In genomic region chr5:10750909-10751308, GRCh38 we compare ENCODE assay signal across 23 cellular contexts. TPM values are rescaled to one million over a fixed set of nuclear protein-coding genes. Genes with fewer than 3 reads are reported as not detected.
DNase-seq lines count a peak whose midpoint lies in the region; ATAC-seq, FAIRE-seq and TF ChIP-seq lines count a peak whose summit lies in the region.
"Had no signal": no experiment of that assay in that cellular context is flagged by ENCODE, and none has a peak within 500 bp of the region (broad histone marks: within the 10 kb centered on the region; RNA-seq: fewer than 3 reads in every experiment).

No MANE protein-coding gene starts in this region.

- no peak overlapping the region for H3K9ac ChIP-seq in mammary epithelial cell (ENCODE audit: insufficient read depth, low read length)

- no peaks in the 10 kb centered on the region for H3K4me1 Mint-ChIP-seq in MCF 10A (ENCODE audit: insufficient read depth, unreplicated experiment)
- peaks cover 3% of the 10 kb centered on the region for H3K4me1 Mint-ChIP-seq in activated T-helper 2 cell treated with anti-CD3 and anti-CD28 coated beads, Interferon-gamma antibody, Interleukin-2, Interleukin-4, amounts not matched to agents 10 μg/mL and 5 μg/mL and 100 μg/mL, durations not matched to agents 14 hours and 24 hours and 36 hours (ENCODE audit: low read depth)

- DNase-seq in MCF 10A (ENCODE audit: unreplicated experiment) (no peak), mammary epithelial cell (no peak), body of pancreas (no peak), pancreas (no peak), AG20443 (ENCODE audit: low spot score) (no peak), ecto neural progenitor cell (ENCODE audit: low spot score) (no peak)
- DNase-seq in activated T-helper 2 cell treated with anti-CD3 and anti-CD28 coated beads, Interferon-gamma antibody, Interleukin-2, Interleukin-4, amounts not matched to agents 10 μg/mL and 5 μg/mL and 100 μg/mL, durations not matched to agents 14 hours and 24 hours and 36 hours (ENCODE audit: low spot score) = no peak
- DNase-seq: BE2C; CD4-positive, alpha-beta T cell; HCEC 1CT; KBM-7; MM.1S; NCI-H2029; NCI-H446 treated with DMSO at 0.1 percent for 48 hours; NCI-H526; Right ventricle myocardium superior; RPMI8226 had no signal

- H3K27me3 ChIP-seq in mammary epithelial cell (ENCODE audit: insufficient read depth, low read length) (no peaks in the 10 kb centered on the region), body of pancreas (no peaks in the 10 kb centered on the region), pancreas (no peaks in the 10 kb centered on the region)
- H3K27me3 ChIP-seq: BE2C, SJSA1 had no signal

- BruUV-seq in MCF 10A (replicated peaks; lab: Mats Ljungman, UMichigan) = no TSS peak
- no TSS peak for BruUV-seq in mammary epithelial cell (replicated peaks; lab: Mats Ljungman, UMichigan)

- 100% methylated on average over 3 of the region's 3 CpGs for WGBS in mammary epithelial cell (ENCODE audit: low coverage, missing lambda C conversion rate)
- 13 to 24% methylated on average over 3 of the region's 3 CpGs for WGBS in body of pancreas, 2 donors
- WGBS in pancreas, 2 donors = 12 to 13% methylated on average over 3 of the region's 3 CpGs

- H4K20me1 ChIP-seq in mammary epithelial cell (ENCODE audit: insufficient read depth, low read length) = no peaks in the 10 kb centered on the region

- no peak overlapping the region for H3K4me3 Mint-ChIP-seq in MCF 10A (ENCODE audit: unreplicated experiment)
- no peak overlapping the region for H3K4me3 Mint-ChIP-seq in activated T-helper 2 cell treated with anti-CD3 and anti-CD28 coated beads, Interferon-gamma antibody, Interleukin-2, Interleukin-4, amounts not matched to agents 10 μg/mL and 5 μg/mL and 100 μg/mL, durations not matched to agents 14 hours and 24 hours and 36 hours (ENCODE audit: low read depth)
- H3K4me3 Mint-ChIP-seq: CD4-positive, alpha-beta T cell had no signal

- in situ Hi-C loops in mammary epithelial cell (cut with MboI; ENCODE audit: low sequenced_read_pairs in 2 of 2) = no loop called here

- H3K36me3 ChIP-seq in mammary epithelial cell (ENCODE audit: insufficient read depth, low read length) = peaks cover 15% of the 10 kb centered on the region
- H3K36me3 ChIP-seq in body of pancreas (replicated peaks in 1 of 2; ENCODE audit: insufficient read depth in 1 of 2, low read depth in 2 of 2) = peaks cover 0 to 1% of the 10 kb centered on the region in 2 donors
- peaks cover 0 to 2% (median 0%) of the 10 kb centered on the region in 3 donors for H3K36me3 ChIP-seq in pancreas

- peak overlapping the region; percentile 57 for H3K27ac Mint-ChIP-seq in MCF 10A (ENCODE audit: low read depth, unreplicated experiment)
- no peak overlapping the region for H3K27ac Mint-ChIP-seq in activated T-helper 2 cell treated with anti-CD3 and anti-CD28 coated beads, Interferon-gamma antibody, Interleukin-2, Interleukin-4, amounts not matched to agents 10 μg/mL and 5 μg/mL and 100 μg/mL, durations not matched to agents 14 hours and 24 hours and 36 hours
- H3K27ac Mint-ChIP-seq: CD4-positive, alpha-beta T cell had no signal

- H3K36me3 Mint-ChIP-seq in MCF 10A (ENCODE audit: insufficient read depth, unreplicated experiment) = peaks cover 38% of the 10 kb centered on the region
- peaks cover 40% of the 10 kb centered on the region for H3K36me3 Mint-ChIP-seq in activated T-helper 2 cell treated with anti-CD3 and anti-CD28 coated beads, Interferon-gamma antibody, Interleukin-2, Interleukin-4, amounts not matched to agents 10 μg/mL and 5 μg/mL and 100 μg/mL, durations not matched to agents 14 hours and 24 hours and 36 hours (ENCODE audit: low read depth)

- H3K4me2 ChIP-seq in mammary epithelial cell (ENCODE audit: insufficient read depth, low read depth, low read length) = no peak overlapping the region

- TF ChIP-seq POLR2A in body of pancreas (IDR thresholded peaks at IDR 0.05) = no peak

- H2AFZ ChIP-seq in mammary epithelial cell (ENCODE audit: low read depth, low read length) = no peak overlapping the region

- intact Hi-C loops in MCF 10A (cut with micrococcal nuclease) (no loop called here), mammary epithelial cell (cut with micrococcal nuclease) (no loop called here), body of pancreas (cut with DNase I) (loop anchor here (10.0 kb wide), 1 partner anchor 46 kb away; no protein-coding TSS in a partner anchor), pancreas (cut with DNase I) (loop anchor here in 1 of 3 donors (10.0 kb wide), 1 partner anchor 46 kb away; no protein-coding TSS in a partner anchor)
- intact Hi-C loops in activated T-helper 2 cell treated with anti-CD3 and anti-CD28 coated beads, Interferon-gamma antibody, Interleukin-2, Interleukin-4, amounts not matched to agents 10 μg/mL and 5 μg/mL and 100 μg/mL, durations not matched to agents 14 hours and 24 hours and 36 hours (cut with micrococcal nuclease) = no loop called here

- ATAC-seq in body of pancreas (no peak), pancreas (no peak), HG03354 (IDR thresholded peaks at IDR 0.05; ENCODE audit: poor library complexity, severe bottlenecking, unreplicated experiment) (no peak)

- POLR2A ChIA-PET in MCF 10A (lab: Yijun Ruan, JAX) = no interaction called here

- dilution Hi-C loops in mammary epithelial cell (cut with HindIII; ENCODE audit: low sequenced_read_pairs) = no loop called here

- H3K27ac ChIP-seq in mammary epithelial cell (ENCODE audit: insufficient read depth, low read depth, low read length) (no peak overlapping the region), body of pancreas (peak overlapping the region in 3 of 4 donors; percentile 60 to 91 (median 85)), pancreas (peak overlapping the region in 3 of 4 donors; percentile 15 to 92 (median 82))
- H3K27ac ChIP-seq: 22Rv1, SJSA1 had no signal

- FAIRE-seq in pancreas (lab: Jason Lieb, UNC) = no peak
- FAIRE-seq: G401.6, GM12891, H1 had no signal

- no peak for TF ChIP-seq CTCF in MCF 10A (IDR thresholded peaks at IDR 0.05; ENCODE audit: unreplicated experiment)
- no peak for TF ChIP-seq CTCF in mammary epithelial cell (conservative IDR thresholded peaks at IDR 0.05 in 1 of 2, IDR thresholded peaks at IDR 0.05 in 1 of 2; ENCODE audit: extremely low read depth in 1 of 2, insufficient read depth in 1 of 2, low read depth in 1 of 2, low read length in 2 of 2)
- no peak for TF ChIP-seq CTCF in body of pancreas (IDR thresholded peaks at IDR 0.05)
- TF ChIP-seq CTCF in pancreas (IDR thresholded peaks at IDR 0.05) = no peak

- CTCF ChIA-PET in MCF 10A (lab: Yijun Ruan, JAX) = interaction anchor here (1.2 kb wide), 1 partner anchor 225 kb away, joined by 3 read pairs; no protein-coding TSS in a partner anchor
- CTCF ChIA-PET in mammary epithelial cell (lab: Charles Lee; ENCODE audit: low non-redundant PET) = no interaction called here

- H3K27me3 Mint-ChIP-seq in MCF 10A (ENCODE audit: insufficient read depth, unreplicated experiment) = no peaks in the 10 kb centered on the region
- no peaks in the 10 kb centered on the region for H3K27me3 Mint-ChIP-seq in activated T-helper 2 cell treated with anti-CD3 and anti-CD28 coated beads, Interferon-gamma antibody, Interleukin-2, Interleukin-4, amounts not matched to agents 10 μg/mL and 5 μg/mL and 100 μg/mL, durations not matched to agents 14 hours and 24 hours and 36 hours (ENCODE audit: low read depth)
- H3K27me3 Mint-ChIP-seq: CD4-positive, alpha-beta T cell had no signal

- no peaks in the 10 kb centered on the region for H3K9me3 Mint-ChIP-seq in MCF 10A (ENCODE audit: unreplicated experiment)
- no peaks in the 10 kb centered on the region for H3K9me3 Mint-ChIP-seq in activated T-helper 2 cell treated with anti-CD3 and anti-CD28 coated beads, Interferon-gamma antibody, Interleukin-2, Interleukin-4, amounts not matched to agents 10 μg/mL and 5 μg/mL and 100 μg/mL, durations not matched to agents 14 hours and 24 hours and 36 hours
- H3K9me3 Mint-ChIP-seq: CD4-positive, alpha-beta T cell had no signal

- H3K4me1 ChIP-seq in mammary epithelial cell (ENCODE audit: insufficient read depth, low read length) = no peaks in the 10 kb centered on the region
- peaks cover 98% of the 10 kb centered on the region for H3K4me1 ChIP-seq in body of pancreas
- H3K4me1 ChIP-seq in pancreas = peaks cover 40 to 64% (median 58%) of the 10 kb centered on the region in 3 donors
- H3K4me1 ChIP-seq: BE2C had no signal

- H3K4me3 ChIP-seq in mammary epithelial cell (replicated peaks in 1 of 3; ENCODE audit: insufficient read depth in 1 of 3, low read depth in 2 of 3, low read length in 3 of 3) (no peak overlapping the region), body of pancreas (no peak overlapping the region), pancreas (no peak overlapping the region)
- H3K4me3 ChIP-seq: SJSA1 had no signal

- peaks cover 70% of the 10 kb centered on the region for H3K79me2 ChIP-seq in mammary epithelial cell (ENCODE audit: insufficient read depth, low read length)

- no peaks in the 10 kb centered on the region for H3K9me3 ChIP-seq in mammary epithelial cell (replicated peaks; ENCODE audit: insufficient read depth, low read length)
- no peaks in the 10 kb centered on the region for H3K9me3 ChIP-seq in body of pancreas
- no peaks in the 10 kb centered on the region for H3K9me3 ChIP-seq in pancreas
- H3K9me3 ChIP-seq: BE2C, SJSA1 had no signal

RNA-seq across cellular contexts. Expression of gene DAP, which starts 10.1 kb away (rescaled TPM):
- total RNA-seq in MCF 10A (2022) (114 and 123 TPM in 2 replicates), mammary epithelial cell (100 to 1,000 TPM in 1 of 2 donors, 10 to 100 TPM in 1; 15.3 to 102 TPM), body of pancreas (100 to 1,000 TPM in 1 of 2 donors, 10 to 100 TPM in 1; 93.6 to 112 TPM), pancreas (100 to 1,000 TPM; 124 to 183 (median 144) TPM)
- polyA plus RNA-seq in mammary epithelial cell (54.4 TPM), pancreas (100 to 1,000 TPM in 1 of 2 donors, 10 to 100 TPM in 1; 68.3 to 102 TPM)
- 103 TPM for polyA minus RNA-seq in mammary epithelial cell
- total RNA-seq in activated T-helper 2 cell treated with anti-CD3 and anti-CD28 coated beads, Interferon-gamma antibody, Interleukin-2, Interleukin-4, amounts not matched to agents 10 μg/mL and 5 μg/mL and 100 μg/mL, durations not matched to agents 14 hours and 24 hours and 36 hours = 51.3 and 56.6 TPM in 2 replicates
